In the genomic region with DNA sequence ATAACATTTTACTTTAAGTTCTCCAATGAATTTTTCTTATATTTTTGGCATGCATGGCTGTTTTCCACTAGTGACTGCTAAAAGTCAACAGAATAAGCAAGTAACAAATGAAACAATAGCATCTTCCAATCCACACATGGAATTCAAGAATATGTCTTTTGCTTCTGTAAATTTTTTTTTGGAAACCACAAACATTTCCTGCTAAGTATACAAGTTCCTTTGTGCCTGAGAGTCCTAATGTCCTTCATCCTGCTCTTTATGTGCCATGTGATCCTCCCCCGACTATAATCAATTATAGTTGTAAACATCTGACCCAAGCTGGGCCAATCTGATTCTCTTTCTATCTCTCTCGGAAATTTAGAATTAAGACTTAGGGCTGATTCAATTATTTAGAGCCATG, we compare ENCODE assay signal across 23 cellular contexts.
DNase-seq lines count a peak whose midpoint lies in the region; ATAC-seq, FAIRE-seq and TF ChIP-seq lines count a peak whose summit lies in the region.
"Had no signal": no experiment of that assay in that cellular context is flagged by ENCODE, and none has a peak within 500 bp of the region (broad histone marks: within the 10 kb centered on the region; RNA-seq: fewer than 3 reads in every experiment).

No MANE protein-coding gene starts in this region.

- no peak overlapping the region for H3K27ac Mint-ChIP-seq in astrocyte (ENCODE audit: unreplicated experiment)
- H3K27ac Mint-ChIP-seq: CD4-positive, alpha-beta T cell; IgD-negative memory B cell; T-cell had no signal

- H2AFZ ChIP-seq in astrocyte (ENCODE audit: low read depth, low read length) = no peak overlapping the region

- H4K20me1 ChIP-seq in astrocyte (ENCODE audit: insufficient read depth, low read length) = no peaks in the 10 kb centered on the region

- no peaks in the 10 kb centered on the region for H3K27me3 ChIP-seq in astrocyte (ENCODE audit: insufficient read depth, low read length)

- ATAC-seq in GM19035 (IDR thresholded peaks at IDR 0.05; ENCODE audit: unreplicated experiment) = no peak
- ATAC-seq: HCT116, T-cell had no signal

- FAIRE-seq in astrocyte (lab: Jason Lieb, UNC) = no peak
- FAIRE-seq: GM12891, GM19239 had no signal

- peaks cover 3% of the 10 kb centered on the region for H3K9me3 Mint-ChIP-seq in astrocyte (ENCODE audit: unreplicated experiment)
- H3K9me3 Mint-ChIP-seq: CD4-positive, alpha-beta T cell had no signal

- no peak overlapping the region for H3K4me3 Mint-ChIP-seq in astrocyte (ENCODE audit: unreplicated experiment)
- H3K4me3 Mint-ChIP-seq: CD4-positive, alpha-beta T cell; IgD-negative memory B cell; T-cell had no signal

- H3K4me1 Mint-ChIP-seq in astrocyte (ENCODE audit: low read depth, unreplicated experiment) = peaks cover 3% of the 10 kb centered on the region

- H3K36me3 Mint-ChIP-seq in astrocyte (ENCODE audit: low read depth, unreplicated experiment) = peaks cover under 1% of the 10 kb centered on the region
- H3K36me3 Mint-ChIP-seq: T-cell had no signal

- H3K9me3 ChIP-seq in astrocyte (ENCODE audit: insufficient read depth, low read depth, low read length) = no peaks in the 10 kb centered on the region

- H3K79me2 ChIP-seq in astrocyte (ENCODE audit: insufficient read depth, low read length) = no peaks in the 10 kb centered on the region

- H3K9ac ChIP-seq in astrocyte (ENCODE audit: low read length) = no peak overlapping the region

- H3K27me3 Mint-ChIP-seq in astrocyte (ENCODE audit: low read depth, unreplicated experiment) = no peaks in the 10 kb centered on the region
- H3K27me3 Mint-ChIP-seq: CD4-positive, alpha-beta T cell had no signal

- no peak overlapping the region for H3K4me2 ChIP-seq in astrocyte (ENCODE audit: low read length)

- TF ChIP-seq CTCF in astrocyte (IDR thresholded peaks at IDR 0.05; ENCODE audit: insufficient read depth, low read depth, low read length) = no peak
- TF ChIP-seq CTCF in fibroblast of pulmonary artery (IDR thresholded peaks at IDR 0.05; ENCODE audit: low read length, missing control alignments) = no peak

- no peaks in the 10 kb centered on the region for H3K36me3 ChIP-seq in astrocyte (ENCODE audit: insufficient read depth, low read length)

- H3K4me1 ChIP-seq in astrocyte (ENCODE audit: insufficient read depth, low read length) = no peaks in the 10 kb centered on the region
- H3K4me1 ChIP-seq: Caco-2 had no signal

- H3K27ac ChIP-seq in astrocyte (ENCODE audit: low read depth, low read length) = no peak overlapping the region

- DNase-seq in EH (ENCODE audit: low read depth) = peak; percentile 44
- DNase-seq in astrocyte (ENCODE audit: low read depth) = peak; percentile 52
- peak; percentile 44 for DNase-seq in fibroblast of pulmonary artery (ENCODE audit: low read depth)
- DNase-seq in NCI-H524 (lab: John Stamatoyannopoulos, UW) = no peak
- DNase-seq in SW 1271 (lab: John Stamatoyannopoulos, UW) = no peak
- no peak for DNase-seq in OCI-M1 (lab: John Stamatoyannopoulos, UW)
- DNase-seq: Caco-2; CD4-positive, alpha-beta T cell; EL; GDM1; NCI-H1048; NCI-H1417; NCI-H1694; NCI-H2029 treated with DMSO at 0.1 percent for 48 hours; NCI-H446 treated with DMSO at 0.1 percent for 48 hours; NCI-H526 treated with DMSO at 0.1 percent for 48 hours; SHP77 treated with DMSO at 0.1 percent for 48 hours; T-cell had no signal

- H3K4me3 ChIP-seq in astrocyte (ENCODE audit: insufficient read depth, low read depth, low read length) (no peak overlapping the region), fibroblast of pulmonary artery (replicated peaks; ENCODE audit: low read depth, low read length) (no peak overlapping the region)

Comparison
In these comparisons a context has a peak if more than half of its experiments do, and no peak if none do; other contexts are left out.
1. DNase-seq: peak in EH (single experiment), astrocyte (single experiment) and fibroblast of pulmonary artery (single experiment); none in NCI-H524 (0 of 2), SW 1271 (0 of 2) and OCI-M1 (single experiment).